ENCODE assay signal across 11 cellular contexts in the genomic region with DNA sequence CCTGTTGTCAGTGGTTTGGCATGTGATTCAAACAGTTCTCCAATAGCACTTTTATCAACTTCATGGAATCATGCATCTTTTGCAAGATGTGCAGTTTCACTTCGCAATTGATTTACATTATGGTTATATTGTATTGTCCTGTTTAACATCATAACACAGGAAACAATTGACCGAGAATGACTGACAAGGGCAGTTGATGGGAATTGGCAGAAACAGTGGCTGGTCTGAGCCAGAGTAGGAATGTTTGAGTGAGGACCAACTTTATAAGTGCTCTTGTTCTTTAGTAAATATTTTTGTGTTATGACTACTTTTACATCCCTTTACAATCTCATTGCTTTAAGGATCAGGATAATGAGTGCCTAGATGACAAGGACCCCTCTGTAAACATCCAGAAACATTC. TPM values are rescaled to one million over a fixed set of nuclear protein-coding genes. Genes with fewer than 3 reads are reported as not detected.
DNase-seq lines count a peak whose midpoint lies in the region; ATAC-seq and TF ChIP-seq lines count a peak whose summit lies in the region.
"Had no signal": no experiment of that assay in that cellular context is flagged by ENCODE, and none has a peak within 500 bp of the region (broad histone marks: within the 10 kb centered on the region; RNA-seq: fewer than 3 reads in every experiment).

No MANE protein-coding gene starts in this region.

- peaks cover 0 to 45% (median 13%) of the 10 kb centered on the region in 11 experiments; a peak in 9 of 22 replicates for H4K20me1 ChIP-seq in BLaER1 treated with 17β-estradiol and CSF1 and Interleukin-3, amounts not matched to agents 10 nM and 100 nM

- H3K4me3 ChIP-seq in BLaER1 treated with 17β-estradiol and CSF1 and Interleukin-3, amounts not matched to agents 10 nM and 100 nM: peak overlapping the region; percentile 77 to 95 (median 86); a peak in 15 of 20 replicates
- peak overlapping the region; percentile 92 for H3K4me3 ChIP-seq in NB4 (ENCODE audit: low read depth, low read length)
- H3K4me3 ChIP-seq in dorsolateral prefrontal cortex: peak overlapping the region; percentile 74 to 99 (median 95)
- peak overlapping the region; percentile 91 for H3K4me3 ChIP-seq in mesodermal cell (ENCODE audit: extremely low read depth, insufficient read depth, low read length, poor library complexity, severe bottlenecking)
- no peak overlapping the region for H3K4me3 ChIP-seq in left lung

- no peaks in the 10 kb centered on the region for H3K27me3 ChIP-seq in BLaER1 treated with 17β-estradiol and CSF1 and Interleukin-3, amounts not matched to agents 10 nM and 100 nM
- H3K27me3 ChIP-seq in dorsolateral prefrontal cortex (no peaks in the 10 kb centered on the region), left lung (no peaks in the 10 kb centered on the region)
- H3K27me3 ChIP-seq: neutrophil had no signal

- H3K27ac ChIP-seq in BLaER1 treated with 17β-estradiol and CSF1 and Interleukin-3, amounts not matched to agents 10 nM and 100 nM: 0 out of 22 replicates have a peak overlapping the region, but pooled peaks of 1 of the 11 experiments have one; percentile 85
- H3K27ac ChIP-seq in dorsolateral prefrontal cortex: no peak overlapping the region
- H3K27ac ChIP-seq in mesodermal cell (ENCODE audit: low read depth, low read length, severe bottlenecking): no peak overlapping the region
- H3K27ac ChIP-seq in left lung: no peak overlapping the region
- H3K27ac ChIP-seq: HL-60, neutrophil had no signal

- peaks cover 0 to 6% (median 0%) of the 10 kb centered on the region in 11 experiments; a peak in 5 of 22 replicates for H3K36me3 ChIP-seq in BLaER1 treated with 17β-estradiol and CSF1 and Interleukin-3, amounts not matched to agents 10 nM and 100 nM
- H3K36me3 ChIP-seq in mesodermal cell (ENCODE audit: control insufficient read depth, insufficient read depth, low read length) (peaks cover 7% of the 10 kb centered on the region), left lung (no peaks in the 10 kb centered on the region)
- H3K36me3 ChIP-seq: neutrophil had no signal

- DNase-seq in NB4 (ENCODE audit: low read depth) (no peak), dorsolateral prefrontal cortex (no peak), iPS-NIHi11 (ENCODE audit: low spot score) (no peak), cerebellar nuclear complex (lab: John Stamatoyannopoulos, UW) (no peak), left lung (no peak)
- DNase-seq in activated CD4-positive, alpha-beta T cell treated with anti-CD3 and anti-CD28 coated beads, Interleukin-2, amount 50 U/mL, for 1 hour: no peak
- DNase-seq: NCI-H2227 treated with DMSO at 0.1 percent for 48 hours had no signal

- no peak for TF ChIP-seq POLR2A in NB4 (IDR thresholded peaks at IDR 0.05; ENCODE audit: extremely low read depth, insufficient read length)

- ATAC-seq in left lung: no peak

- H3K4me2 ChIP-seq in BLaER1 treated with 17β-estradiol and CSF1 and Interleukin-3, amounts not matched to agents 10 nM and 100 nM: peak overlapping the region; percentile 82 to 95 (median 88)

- intact Hi-C loops in dorsolateral prefrontal cortex (cut with DNase I) (loop anchor here (2.0 to 10.0 kb wide), 3 partner anchors 75 to 187 kb away; partner anchors contain the start of genes MALSU1 (in 2 of the 2), HYCC1 (in 1 of the 2) and NUP42 (in 1 of the 2)), left lung (cut with DNase I) (no loop called here)

- TF ChIP-seq CTCF in NB4 (IDR thresholded peaks at IDR 0.05; ENCODE audit: low read depth, low read length) (no peak), dorsolateral prefrontal cortex (IDR thresholded peaks at IDR 0.05 in 54 of 56, conservative IDR thresholded peaks at IDR 0.05 in 2 of 56; ENCODE audit: low read depth in 1 of 56, partially characterized antibody in 56 of 56) (no peak), left lung (IDR thresholded peaks at IDR 0.05) (no peak)

- 100% methylated on average over 1 of the region's 2 CpGs; no CpG with 5 or more reads in 1 of the 2 experiments for WGBS in mesodermal cell (ENCODE audit: insufficient coverage in 2 of 2), 2 experiments

- peaks cover 0 to 5% (median 1%) of the 10 kb centered on the region in 11 experiments; a peak in 10 of 22 replicates for H3K9me3 ChIP-seq in BLaER1 treated with 17β-estradiol and CSF1 and Interleukin-3, amounts not matched to agents 10 nM and 100 nM (replicated peaks in 1 of 11)
- H3K9me3 ChIP-seq in mesodermal cell (ENCODE audit: control insufficient read depth, low read length) (no peaks in the 10 kb centered on the region), left lung (no peaks in the 10 kb centered on the region)
- H3K9me3 ChIP-seq: neutrophil had no signal

- H3K9ac ChIP-seq in BLaER1 treated with 17β-estradiol and CSF1 and Interleukin-3, amounts not matched to agents 10 nM and 100 nM: peak overlapping the region in 10 of 11 experiments; percentile 80 to 94 (median 87); a peak in 16 of 22 replicates

- H3K4me1 ChIP-seq in BLaER1 treated with 17β-estradiol and CSF1 and Interleukin-3, amounts not matched to agents 10 nM and 100 nM: peaks cover 19 to 29% (median 26%) of the 10 kb centered on the region in 10 experiments
- H3K4me1 ChIP-seq in mesodermal cell (ENCODE audit: control insufficient read depth, insufficient read depth, low read length, poor library complexity, severe bottlenecking) (no peaks in the 10 kb centered on the region), left lung (peaks cover 5 to 35% of the 10 kb centered on the region in 2 donors)

RNA-seq across cellular contexts. Expression of gene KLHL7, which starts 2.2 kb away (rescaled TPM):
- total RNA-seq in dorsolateral prefrontal cortex (10 to 100 TPM; 25.2 to 72.8 (median 49.2) TPM), left lung (10 to 100 TPM; 18.1 to 23.3 TPM)
- polyA plus RNA-seq in mesodermal cell (2013, experiment 1 of 2): 85.0 TPM
- 79.4 TPM for polyA plus RNA-seq in mesodermal cell (2013, experiment 2 of 2)

Comparison
In these comparisons a context has a peak if more than half of its experiments do, and no peak if none do; other contexts are left out.
1. H3K4me3 ChIP-seq: peak in BLaER1 treated with 17β-estradiol and CSF1 and Interleukin-3, amounts not matched to agents 10 nM and 100 nM (10 of 10), NB4 (single experiment), dorsolateral prefrontal cortex (59 of 59) and mesodermal cell (single experiment); none in left lung (0 of 2).
2. intact Hi-C loops: an anchor here in dorsolateral prefrontal cortex (2.0 to 10.0 kb wide); none called in left lung.